Comparison of ENCODE assay signal across 8 cellular contexts in genomic region chr6:20534906-20535305, GRCh38. TPM values are rescaled to one million over a fixed set of nuclear protein-coding genes. Genes with fewer than 3 reads are reported as not detected.
DNase-seq lines count a peak whose midpoint lies in the region; ATAC-seq, FAIRE-seq and TF ChIP-seq lines count a peak whose summit lies in the region.

No MANE protein-coding gene starts in this region.

- no peak for TF ChIP-seq EP300 in esophagus muscularis mucosa (IDR thresholded peaks at IDR 0.05)

- H3K9me3 ChIP-seq in esophagus muscularis mucosa (no peaks in the 10 kb centered on the region), parathyroid adenoma (ENCODE audit: control insufficient read depth, low read length) (no peaks in the 10 kb centered on the region)

- DNase-seq in RWPE1 (ENCODE audit: low spot score) (no peak), esophagus muscularis mucosa (ENCODE audit: extremely low spot score) (no peak), GM19239 (ENCODE audit: insufficient read length, low spot score) (no peak), globus pallidus (ENCODE audit: low spot score) (no peak), superior temporal gyrus (ENCODE audit: extremely low spot score) (no peak)

- WGBS in esophagus muscularis mucosa, result 4% methylated on average over 10 of the region's 10 CpGs

- POLR2A ChIA-PET in RWPE1 (lab: Yijun Ruan, JAX; ENCODE audit: low non-redundant PET), result no interaction called here

- TF ChIP-seq CTCF in RWPE1 (conservative IDR thresholded peaks at IDR 0.05; ENCODE audit: low read depth), result no peak
- no peak for TF ChIP-seq CTCF in esophagus muscularis mucosa (IDR thresholded peaks at IDR 0.05)
- TF ChIP-seq CTCF in parathyroid adenoma (IDR thresholded peaks at IDR 0.05), result no peak

- FAIRE-seq in GM19239 (lab: Jason Lieb, UNC), result no peak

- H3K4me3 ChIP-seq in esophagus muscularis mucosa (peak overlapping the region; percentile 86 to 95 (median 88)), parathyroid adenoma (ENCODE audit: low read depth, low read length) (peak overlapping the region; percentile 95)

- H3K4me1 ChIP-seq in esophagus muscularis mucosa (peaks cover 11 to 32% (median 21%) of the 10 kb centered on the region in 4 donors), parathyroid adenoma (peaks cover 6% of the 10 kb centered on the region)

- peaks cover 6% of the 10 kb centered on the region for H3K79me2 ChIP-seq in parathyroid adenoma

- TF ChIP-seq POLR2A in esophagus muscularis mucosa (IDR thresholded peaks at IDR 0.05; ENCODE audit: low read depth), result no peak

- ATAC-seq in GM18502 (IDR thresholded peaks at IDR 0.05; ENCODE audit: poor library complexity, unreplicated experiment) (peak; percentile 26), HG02973 (IDR thresholded peaks at IDR 0.05; ENCODE audit: unreplicated experiment) (peak; percentile 30)

- H3K36me3 ChIP-seq in esophagus muscularis mucosa (no peaks in the 10 kb centered on the region), parathyroid adenoma (ENCODE audit: control insufficient read depth, insufficient read depth, low read length) (no peaks in the 10 kb centered on the region)

- H3K27ac ChIP-seq in RWPE1 (peak overlapping the region; percentile 81), esophagus muscularis mucosa (replicated peaks in 1 of 4) (peak overlapping the region; percentile 84 to 93 (median 90)), parathyroid adenoma (peak overlapping the region; percentile 76)

- intact Hi-C loops in esophagus muscularis mucosa (cut with DNase I), result loop anchor here (5.0 kb wide), 1 partner anchor 443 kb away; no protein-coding TSS in a partner anchor

- H3K4me2 ChIP-seq in parathyroid adenoma (ENCODE audit: low read length), result peak overlapping the region; percentile 97

- H3K9ac ChIP-seq in parathyroid adenoma, result no peak overlapping the region

- peak overlapping the region; percentile 93 for H2AFZ ChIP-seq in parathyroid adenoma

- H3K27me3 ChIP-seq in esophagus muscularis mucosa (no peaks in the 10 kb centered on the region), parathyroid adenoma (ENCODE audit: control insufficient read depth, insufficient read depth, low read length) (no peaks in the 10 kb centered on the region)

- CTCF ChIA-PET in RWPE1 (lab: Yijun Ruan, JAX), result interaction anchor here (0.6 kb wide), 1 partner anchor 1054 kb away, joined by 4 read pairs; no protein-coding TSS in a partner anchor

RNA-seq across cellular contexts. Expression of gene CDKAL1, which starts 0.6 kb away (rescaled TPM):
- total RNA-seq in esophagus muscularis mucosa, result 10 to 100 TPM; 10.3 to 11.2 (median 10.5) TPM
